Comparison of ENCODE assay signal across 1 cellular context in genomic region chr18:56984731-56985130, GRCh38.
TF ChIP-seq lines count a peak whose summit lies in the region.

No MANE protein-coding gene starts in this region.

TF ChIP-seq in IMR-90, 13 proteins besides CTCF, POLR2A, EP300 and RAD21:
- TF ChIP-seq BHLHE40 (IDR thresholded peaks at IDR 0.05; ENCODE audit: low read depth, low read length) = no peak
- TF ChIP-seq MAZ (IDR thresholded peaks at IDR 0.05; ENCODE audit: borderline replicate concordance, low read depth, low read length) = no peak
- no peak for TF ChIP-seq NFE2L2 (IDR thresholded peaks at IDR 0.05; ENCODE audit: low read depth, low read length)
- TF ChIP-seq USF2 (IDR thresholded peaks at IDR 0.05; ENCODE audit: low read depth, low read length) = no peak
- no peak for TF ChIP-seq CHD1 (IDR thresholded peaks at IDR 0.05; ENCODE audit: low read depth, low read length)
- TF ChIP-seq CEBPB (IDR thresholded peaks at IDR 0.05; ENCODE audit: low read depth, low read length) = no peak
- no peak for TF ChIP-seq FOS (IDR thresholded peaks at IDR 0.05; ENCODE audit: low read depth, low read length)
- no peak for TF ChIP-seq MAFK (IDR thresholded peaks at IDR 0.05; ENCODE audit: low read depth, low read length)
- TF ChIP-seq ELK1 (IDR thresholded peaks at IDR 0.05; ENCODE audit: borderline replicate concordance, low read depth, low read length) = no peak
- no peak for TF ChIP-seq RCOR1 (IDR thresholded peaks at IDR 0.05; ENCODE audit: insufficient replicate concordance, low read length)
- TF ChIP-seq MXI1 (IDR thresholded peaks at IDR 0.05; ENCODE audit: borderline replicate concordance, low read depth, low read length) = no peak
- TF ChIP-seq SMC3 (IDR thresholded peaks at IDR 0.05; ENCODE audit: low read depth, low read length) = no peak
- TF ChIP-seq RFX5 (IDR thresholded peaks at IDR 0.05; ENCODE audit: low read depth, low read length) = no peak
